ENCODE assay signal across 12 cellular contexts in genomic region chr2:55156326-55156725, GRCh38.
A peak's percentile ranks its signal among the peaks of the same experiment; 100 is the strongest.
DNase-seq lines count a peak whose midpoint lies in the region; ATAC-seq, FAIRE-seq and TF ChIP-seq lines count a peak whose summit lies in the region.
"Had no signal": no experiment of that assay in that cellular context is flagged by ENCODE, and none has a peak within 500 bp of the region (broad histone marks: within the 10 kb centered on the region; RNA-seq: fewer than 3 reads in every experiment).

No MANE protein-coding gene starts in this region.

- H3K36me3 ChIP-seq in mesodermal cell (ENCODE audit: control insufficient read depth, insufficient read depth, low read length) (no peaks in the 10 kb centered on the region), tibial artery (no peaks in the 10 kb centered on the region), mucosa of descending colon (ENCODE audit: low read depth) (no peaks in the 10 kb centered on the region)
- H3K36me3 ChIP-seq: right lobe of liver had no signal

- DNase-seq in NCI-H526 treated with DMSO at 0.1 percent for 48 hours (lab: John Stamatoyannopoulos, UW) (peak; percentile 76), caudate nucleus (lab: John Stamatoyannopoulos, UW) (peak in 3 of 61 donors; percentile 22 to 40 (median 39)), tibial artery (no peak), NCI-H1092 treated with DMSO at 0.1 percent for 48 hours (lab: John Stamatoyannopoulos, UW) (no peak), urothelium cell line (ENCODE audit: low spot score) (no peak), mucosa of descending colon (no peak)
- DNase-seq: Kasumi-1, NCI-H524 treated with DMSO at 0.1 percent for 48 hours, right lobe of liver had no signal

- H3K4me3 ChIP-seq in mesodermal cell (ENCODE audit: extremely low read depth, insufficient read depth, low read length, poor library complexity, severe bottlenecking) (peak overlapping the region; percentile 2), tibial artery (no peak overlapping the region), mucosa of descending colon (no peak overlapping the region)
- H3K4me3 ChIP-seq: right lobe of liver had no signal

- H3K4me1 ChIP-seq in mesodermal cell (ENCODE audit: control insufficient read depth, insufficient read depth, low read length, poor library complexity, severe bottlenecking) = peaks cover 36% of the 10 kb centered on the region
- peaks cover 6 to 88% (median 71%) of the 10 kb centered on the region in 4 donors for H3K4me1 ChIP-seq in tibial artery
- peaks cover 49% of the 10 kb centered on the region for H3K4me1 ChIP-seq in mucosa of descending colon (ENCODE audit: low read depth)
- H3K4me1 ChIP-seq: right lobe of liver had no signal

- H3K27me3 ChIP-seq in tibial artery = no peaks in the 10 kb centered on the region
- H3K27me3 ChIP-seq: right lobe of liver had no signal

- peak overlapping the region; percentile 91 for H3K27ac ChIP-seq in caudate nucleus (ENCODE audit: low read depth, low read length)
- H3K27ac ChIP-seq in mesodermal cell (ENCODE audit: low read depth, low read length, severe bottlenecking) = peak overlapping the region; percentile 64
- H3K27ac ChIP-seq in tibial artery = peak overlapping the region; percentile 68 to 78
- H3K27ac ChIP-seq: right lobe of liver had no signal

- H3K9me3 ChIP-seq in mesodermal cell (ENCODE audit: control insufficient read depth, low read length) (no peaks in the 10 kb centered on the region), tibial artery (no peaks in the 10 kb centered on the region), mucosa of descending colon (no peaks in the 10 kb centered on the region)
- H3K9me3 ChIP-seq: right lobe of liver had no signal

- FAIRE-seq in urothelium cell line (lab: Jason Lieb, UNC) = no peak
- FAIRE-seq: H54 had no signal

- intact Hi-C loops in tibial artery (cut with DNase I; ENCODE audit: low total_unique reads) (loop anchor here (5.0 kb wide), 2 partner anchors 44 to 109 kb away; no protein-coding TSS in a partner anchor), mucosa of descending colon (cut with DNase I, micrococcal nuclease) (no loop called here)

- TF ChIP-seq CTCF in tibial artery (IDR thresholded peaks at IDR 0.05) = no peak
- no peak for TF ChIP-seq CTCF in mucosa of descending colon (IDR thresholded peaks at IDR 0.05)

- 67 to 69% methylated on average over 2 of the region's 2 CpGs for WGBS in mesodermal cell (ENCODE audit: insufficient coverage in 2 of 2), 2 experiments

- ATAC-seq in GM18498 (IDR thresholded peaks at IDR 0.05; ENCODE audit: unreplicated experiment) (no peak), mucosa of descending colon (no peak)
- ATAC-seq: right lobe of liver had no signal
